ENCODE assay signal across 1 cellular context in the genomic region with DNA sequence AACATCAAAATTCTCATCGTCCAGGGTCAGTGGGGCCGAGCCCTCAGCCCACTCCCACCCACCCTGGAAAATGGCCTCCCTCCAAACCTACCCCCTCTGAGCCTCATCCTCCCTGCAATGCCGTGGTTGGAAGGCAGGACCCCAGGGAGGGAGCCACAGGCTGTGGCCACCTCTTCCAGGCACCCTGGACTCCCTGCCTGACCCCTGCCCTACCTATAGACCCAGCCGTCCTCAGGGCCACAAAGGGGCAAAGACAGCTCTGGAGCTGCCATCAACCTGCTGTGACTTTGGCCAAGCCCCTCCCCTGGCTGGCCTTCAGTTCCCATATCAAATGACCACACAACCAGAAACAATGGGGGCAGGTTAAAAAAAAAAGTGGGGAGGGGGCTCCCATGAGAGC.
TF ChIP-seq lines count a peak whose summit lies in the region.

No MANE protein-coding gene starts in this region.

TF ChIP-seq in SK-N-SH treated with all-trans-retinoic acid at 6 μM for 48 hours, 23 proteins besides CTCF, POLR2A, EP300 and RAD21:
- TF ChIP-seq ZNF70 (CRISPR knock-in tag; IDR thresholded peaks at IDR 0.05) (no peak), CSDC2 (CRISPR knock-in tag; IDR thresholded peaks at IDR 0.05) (no peak), GLIS3 (CRISPR knock-in tag; IDR thresholded peaks at IDR 0.05) (no peak), BACH2 (CRISPR knock-in tag; IDR thresholded peaks at IDR 0.05; ENCODE audit: borderline replicate concordance) (no peak), RARB (CRISPR knock-in tag; IDR thresholded peaks at IDR 0.05) (no peak), OSR1 (CRISPR knock-in tag; IDR thresholded peaks at IDR 0.05) (no peak), ZNF8 (CRISPR knock-in tag; IDR thresholded peaks at IDR 0.05) (no peak), ISL1 (CRISPR knock-in tag; IDR thresholded peaks at IDR 0.05) (no peak), ZC3H10 (CRISPR knock-in tag; IDR thresholded peaks at IDR 0.05) (no peak), ESRRG (CRISPR knock-in tag; IDR thresholded peaks at IDR 0.05) (no peak), ZFP3 (CRISPR knock-in tag; IDR thresholded peaks at IDR 0.05) (no peak), ARNTL (CRISPR knock-in tag; IDR thresholded peaks at IDR 0.05; ENCODE audit: borderline replicate concordance, low read depth) (no peak)
- TF ChIP-seq, protein P1, sequence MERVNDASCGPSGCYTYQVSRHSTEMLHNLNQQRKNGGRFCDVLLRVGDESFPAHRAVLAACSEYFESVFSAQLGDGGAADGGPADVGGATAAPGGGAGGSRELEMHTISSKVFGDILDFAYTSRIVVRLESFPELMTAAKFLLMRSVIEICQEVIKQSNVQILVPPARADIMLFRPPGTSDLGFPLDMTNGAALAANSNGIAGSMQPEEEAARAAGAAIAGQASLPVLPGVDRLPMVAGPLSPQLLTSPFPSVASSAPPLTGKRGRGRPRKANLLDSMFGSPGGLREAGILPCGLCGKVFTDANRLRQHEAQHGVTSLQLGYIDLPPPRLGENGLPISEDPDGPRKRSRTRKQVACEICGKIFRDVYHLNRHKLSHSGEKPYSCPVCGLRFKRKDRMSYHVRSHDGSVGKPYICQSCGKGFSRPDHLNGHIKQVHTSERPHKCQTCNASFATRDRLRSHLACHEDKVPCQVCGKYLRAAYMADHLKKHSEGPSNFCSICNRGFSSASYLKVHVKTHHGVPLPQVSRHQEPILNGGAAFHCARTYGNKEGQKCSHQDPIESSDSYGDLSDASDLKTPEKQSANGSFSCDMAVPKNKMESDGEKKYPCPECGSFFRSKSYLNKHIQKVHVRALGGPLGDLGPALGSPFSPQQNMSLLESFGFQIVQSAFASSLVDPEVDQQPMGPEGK (CRISPR knock-in tag; IDR thresholded peaks at IDR 0.05; ENCODE audit: borderline replicate concordance) = no peak
- TF ChIP-seq, protein P2, sequence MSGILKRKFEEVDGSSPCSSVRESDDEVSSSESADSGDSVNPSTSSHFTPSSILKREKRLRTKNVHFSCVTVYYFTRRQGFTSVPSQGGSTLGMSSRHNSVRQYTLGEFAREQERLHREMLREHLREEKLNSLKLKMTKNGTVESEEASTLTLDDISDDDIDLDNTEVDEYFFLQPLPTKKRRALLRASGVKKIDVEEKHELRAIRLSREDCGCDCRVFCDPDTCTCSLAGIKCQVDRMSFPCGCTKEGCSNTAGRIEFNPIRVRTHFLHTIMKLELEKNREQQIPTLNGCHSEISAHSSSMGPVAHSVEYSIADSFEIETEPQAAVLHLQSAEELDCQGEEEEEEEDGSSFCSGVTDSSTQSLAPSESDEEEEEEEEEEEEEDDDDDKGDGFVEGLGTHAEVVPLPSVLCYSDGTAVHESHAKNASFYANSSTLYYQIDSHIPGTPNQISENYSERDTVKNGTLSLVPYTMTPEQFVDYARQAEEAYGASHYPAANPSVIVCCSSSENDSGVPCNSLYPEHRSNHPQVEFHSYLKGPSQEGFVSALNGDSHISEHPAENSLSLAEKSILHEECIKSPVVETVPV (CRISPR knock-in tag; IDR thresholded peaks at IDR 0.05) = no peak
- TF ChIP-seq, protein P3, sequence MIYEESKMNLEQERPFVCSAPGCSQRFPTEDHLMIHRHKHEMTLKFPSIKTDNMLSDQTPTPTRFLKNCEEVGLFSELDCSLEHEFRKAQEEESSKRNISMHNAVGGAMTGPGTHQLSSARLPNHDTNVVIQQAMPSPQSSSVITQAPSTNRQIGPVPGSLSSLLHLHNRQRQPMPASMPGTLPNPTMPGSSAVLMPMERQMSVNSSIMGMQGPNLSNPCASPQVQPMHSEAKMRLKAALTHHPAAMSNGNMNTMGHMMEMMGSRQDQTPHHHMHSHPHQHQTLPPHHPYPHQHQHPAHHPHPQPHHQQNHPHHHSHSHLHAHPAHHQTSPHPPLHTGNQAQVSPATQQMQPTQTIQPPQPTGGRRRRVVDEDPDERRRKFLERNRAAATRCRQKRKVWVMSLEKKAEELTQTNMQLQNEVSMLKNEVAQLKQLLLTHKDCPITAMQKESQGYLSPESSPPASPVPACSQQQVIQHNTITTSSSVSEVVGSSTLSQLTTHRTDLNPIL (CRISPR knock-in tag; IDR thresholded peaks at IDR 0.05; ENCODE audit: low read depth) = no peak
- TF ChIP-seq, protein P4, sequence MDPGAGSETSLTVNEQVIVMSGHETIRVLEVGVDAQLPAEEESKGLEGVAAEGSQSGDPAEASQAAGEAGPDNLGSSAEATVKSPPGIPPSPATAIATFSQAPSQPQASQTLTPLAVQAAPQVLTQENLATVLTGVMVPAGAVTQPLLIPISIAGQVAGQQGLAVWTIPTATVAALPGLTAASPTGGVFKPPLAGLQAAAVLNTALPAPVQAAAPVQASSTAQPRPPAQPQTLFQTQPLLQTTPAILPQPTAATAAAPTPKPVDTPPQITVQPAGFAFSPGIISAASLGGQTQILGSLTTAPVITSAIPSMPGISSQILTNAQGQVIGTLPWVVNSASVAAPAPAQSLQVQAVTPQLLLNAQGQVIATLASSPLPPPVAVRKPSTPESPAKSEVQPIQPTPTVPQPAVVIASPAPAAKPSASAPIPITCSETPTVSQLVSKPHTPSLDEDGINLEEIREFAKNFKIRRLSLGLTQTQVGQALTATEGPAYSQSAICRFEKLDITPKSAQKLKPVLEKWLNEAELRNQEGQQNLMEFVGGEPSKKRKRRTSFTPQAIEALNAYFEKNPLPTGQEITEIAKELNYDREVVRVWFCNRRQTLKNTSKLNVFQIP (CRISPR knock-in tag; IDR thresholded peaks at IDR 0.05; ENCODE audit: borderline replicate concordance, low read depth) = no peak
